Comparison of ENCODE assay signal across 12 cellular contexts in the genomic region with DNA sequence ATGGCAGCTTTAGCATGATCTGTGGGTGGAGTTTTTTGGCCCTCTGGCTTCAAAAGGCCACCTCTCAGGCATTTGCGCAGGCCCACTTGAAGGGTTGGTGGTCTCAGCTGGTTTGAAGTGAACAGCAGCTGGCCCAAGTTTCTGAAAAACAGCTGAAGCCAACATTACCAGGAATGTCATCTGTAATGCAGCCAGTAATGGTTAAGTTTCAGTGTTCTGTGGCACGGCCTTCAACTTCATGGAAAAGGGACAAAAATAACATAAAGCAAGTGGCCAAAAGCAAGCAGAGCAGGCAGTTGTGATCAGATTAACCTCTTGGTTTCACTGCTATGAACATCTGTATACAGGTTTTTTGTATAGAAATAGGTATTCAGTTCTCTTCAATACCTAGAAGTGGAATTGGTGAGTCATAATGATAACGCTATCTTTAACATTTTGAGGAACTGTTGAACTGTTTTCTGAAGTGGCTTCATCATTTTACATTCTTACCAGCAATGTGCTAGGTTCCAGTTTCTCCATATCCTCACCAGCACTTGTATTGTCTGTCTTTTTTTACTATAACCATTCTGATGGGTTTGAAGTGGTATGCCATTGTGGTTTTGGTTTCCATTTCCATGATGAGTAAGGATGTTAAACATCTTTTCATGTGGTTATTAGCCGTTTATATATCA.
DNase-seq lines count a peak whose midpoint lies in the region; ATAC-seq and TF ChIP-seq lines count a peak whose summit lies in the region.
"Had no signal": no experiment of that assay in that cellular context is flagged by ENCODE, and none has a peak within 500 bp of the region (broad histone marks: within the 10 kb centered on the region; RNA-seq: fewer than 3 reads in every experiment).

No MANE protein-coding gene starts in this region.

- no peaks in the 10 kb centered on the region for H3K4me1 Mint-ChIP-seq in activated T-helper 17 cell treated with anti-CD3 and anti-CD28 coated beads, Interleukin-2, amount 50 U/mL, for 72 hours
- peaks cover 9% of the 10 kb centered on the region for H3K4me1 Mint-ChIP-seq in glutamatergic neuron (ENCODE audit: low read depth, unreplicated experiment)
- H3K4me1 Mint-ChIP-seq: CD4-positive, CD25-positive, alpha-beta regulatory T cell had no signal

- H3K4me3 Mint-ChIP-seq in activated T-helper 17 cell treated with anti-CD3 and anti-CD28 coated beads, Interleukin-2, amount 50 U/mL, for 72 hours: no peak overlapping the region
- no peak overlapping the region for H3K4me3 Mint-ChIP-seq in glutamatergic neuron (ENCODE audit: unreplicated experiment)
- H3K4me3 Mint-ChIP-seq: CD4-positive, CD25-positive, alpha-beta regulatory T cell had no signal

- TF ChIP-seq CTCF in glutamatergic neuron (IDR thresholded peaks at IDR 0.05; ENCODE audit: partially characterized antibody, unreplicated experiment): no peak

- no peak overlapping the region for H3K27ac Mint-ChIP-seq in activated T-helper 17 cell treated with anti-CD3 and anti-CD28 coated beads, Interleukin-2, amount 50 U/mL, for 72 hours
- no peak overlapping the region for H3K27ac Mint-ChIP-seq in glutamatergic neuron (ENCODE audit: unreplicated experiment)
- H3K27ac Mint-ChIP-seq: CD4-positive, CD25-positive, alpha-beta regulatory T cell had no signal

- DNase-seq in A172 (ENCODE audit: low spot score): peak; percentile 2
- DNase-seq in NCI-H2227 treated with DMSO at 0.1 percent for 48 hours (lab: John Stamatoyannopoulos, UW): no peak
- no peak for DNase-seq in HK-2 (ENCODE audit: unreplicated experiment)
- no peak for DNase-seq in glutamatergic neuron
- DNase-seq in G401 (ENCODE audit: low spot score): no peak
- DNase-seq: amniotic stem cell, pancreas, trophoblast cell had no signal

- no peaks in the 10 kb centered on the region for H3K36me3 Mint-ChIP-seq in activated T-helper 17 cell treated with anti-CD3 and anti-CD28 coated beads, Interleukin-2, amount 50 U/mL, for 72 hours (ENCODE audit: low read depth)
- no peaks in the 10 kb centered on the region for H3K36me3 Mint-ChIP-seq in glutamatergic neuron (ENCODE audit: unreplicated experiment)
- H3K36me3 Mint-ChIP-seq: CD4-positive, CD25-positive, alpha-beta regulatory T cell had no signal

- in situ Hi-C loops in G401 (cut with HindIII; ENCODE audit: low sequenced_read_pairs): no loop called here

- peaks cover 8% of the 10 kb centered on the region for H3K27me3 Mint-ChIP-seq in activated T-helper 17 cell treated with anti-CD3 and anti-CD28 coated beads, Interleukin-2, amount 50 U/mL, for 72 hours
- no peaks in the 10 kb centered on the region for H3K27me3 Mint-ChIP-seq in glutamatergic neuron (ENCODE audit: unreplicated experiment)

- ATAC-seq in GM18858 (IDR thresholded peaks at IDR 0.05; ENCODE audit: unreplicated experiment) (peak; percentile 86), HG03175 (IDR thresholded peaks at IDR 0.05; ENCODE audit: unreplicated experiment) (peak; percentile 61)
- ATAC-seq in activated T-helper 17 cell treated with anti-CD3 and anti-CD28 coated beads, Interleukin-2, amount 50 U/mL, for 72 hours (replicated peaks): peak; percentile 92
- ATAC-seq: pancreas had no signal

- H3K9me3 Mint-ChIP-seq in activated T-helper 17 cell treated with anti-CD3 and anti-CD28 coated beads, Interleukin-2, amount 50 U/mL, for 72 hours: peaks cover 4% of the 10 kb centered on the region
- H3K9me3 Mint-ChIP-seq in glutamatergic neuron (ENCODE audit: unreplicated experiment): no peaks in the 10 kb centered on the region
